Comparison of ENCODE assay signal across 22 cellular contexts in genomic region chr2:98295275-98295674, GRCh38. TPM values are rescaled to one million over a fixed set of nuclear protein-coding genes. Genes with fewer than 3 reads are reported as not detected.
"Had no signal": no experiment of that assay in that cellular context is flagged by ENCODE, and none has a peak within 500 bp of the region (broad histone marks: within the 10 kb centered on the region; RNA-seq: fewer than 3 reads in every experiment).

No MANE protein-coding gene starts in this region.

- H3K9me3 ChIP-seq: gastrocnemius medialis, heart right ventricle, neutrophil, thyroid gland, uterus had no signal

- H3K27me3 ChIP-seq: gastrocnemius medialis, thyroid gland, uterus had no signal

- H3K4me1 Mint-ChIP-seq: activated CD4-positive, alpha-beta T cell treated with anti-CD3 and anti-CD28 coated beads, Interleukin-2, amount 10 ng/mL, durations not matched to agents 7 days and 5 days; activated naive CD8-positive, alpha-beta T cell treated with anti-CD3 and anti-CD28 coated beads, Interleukin-2, amount 10 ng/mL, durations not matched to agents 7 days and 5 days; naive thymus-derived CD4-positive, alpha-beta T cell had no signal

- H3K4me3 Mint-ChIP-seq: activated CD4-positive, alpha-beta T cell treated with anti-CD3 and anti-CD28 coated beads, Interleukin-2, amount 10 ng/mL, durations not matched to agents 7 days and 5 days; activated CD8-positive, alpha-beta T cell treated with anti-CD3 and anti-CD28 coated beads, Interleukin-2, amount 10 ng/mL, durations not matched to agents 7 days and 5 days; activated naive CD8-positive, alpha-beta T cell treated with anti-CD3 and anti-CD28 coated beads, Interleukin-2, amount 10 ng/mL, durations not matched to agents 7 days and 5 days; activated T-cell treated with anti-CD3 and anti-CD28 coated beads, Interleukin-2, amount 50 U/mL, for 24 hours; naive thymus-derived CD4-positive, alpha-beta T cell had no signal

- H3K27ac Mint-ChIP-seq: activated CD4-positive, alpha-beta T cell treated with anti-CD3 and anti-CD28 coated beads, Interleukin-2, amount 10 ng/mL, durations not matched to agents 7 days and 5 days; activated CD8-positive, alpha-beta T cell treated with anti-CD3 and anti-CD28 coated beads, Interleukin-2, amount 10 ng/mL, durations not matched to agents 7 days and 5 days; activated naive CD8-positive, alpha-beta T cell treated with anti-CD3 and anti-CD28 coated beads, Interleukin-2, amount 10 ng/mL, durations not matched to agents 7 days and 5 days; activated T-cell treated with anti-CD3 and anti-CD28 coated beads, Interleukin-2, amount 50 U/mL, for 24 hours; activated T-helper 2 cell treated with anti-CD3 and anti-CD28 coated beads, Interferon-gamma antibody, Interleukin-2, Interleukin-4, amounts not matched to agents 10 μg/mL and 5 μg/mL and 100 μg/mL, durations not matched to agents 14 hours and 24 hours and 36 hours had no signal

- H3K79me2 ChIP-seq: parathyroid adenoma had no signal

- H3K9ac ChIP-seq: parathyroid adenoma had no signal

- DNase-seq: activated CD4-positive, alpha-beta T cell treated with anti-CD3 and anti-CD28 coated beads, Interleukin-2, amount 10 ng/mL, durations not matched to agents 7 days and 5 days; activated CD8-positive, alpha-beta T cell treated with anti-CD3 and anti-CD28 coated beads, Interleukin-2, amount 10 ng/mL, durations not matched to agents 7 days and 5 days; activated naive CD4-positive, alpha-beta T cell treated with Interleukin-2 at 50 U/mL for 16 hours; activated naive CD8-positive, alpha-beta T cell treated with anti-CD3 and anti-CD28 coated beads, Interleukin-2, amount 10 ng/mL, durations not matched to agents 7 days and 5 days; activated T-cell treated with anti-CD3 and anti-CD28 coated beads, Interleukin-2, amount 50 U/mL, for 24 hours; gastrocnemius medialis; heart right ventricle; left ventricle myocardium superior; mesenchymal stem cell; naive thymus-derived CD4-positive, alpha-beta T cell; stimulated activated CD4-positive, alpha-beta T cell treated with anti-CD3 and anti-CD28 coated beads, Interleukin-12 subunit alpha, Interleukin-12 subunit beta, amount 100 ng/mL, for 4 hours; stimulated activated CD4-positive, alpha-beta T cell treated with anti-CD3 and anti-CD28 coated beads, Interleukin-1b, Interleukin-23, amount 100 ng/mL, for 48 hours; stimulated activated CD8-positive, alpha-beta memory T cell treated with anti-CD3 and anti-CD28 coated beads, Interleukin-4, amount 100 ng/mL, for 48 hours; stimulated activated naive CD4-positive, alpha-beta T cell treated with Interleukin-2 at 50 U/mL for 16 hours; T-helper 1 cell; thyroid gland; uterus had no signal

- H3K27ac ChIP-seq: gastrocnemius medialis, heart right ventricle, neutrophil, parathyroid adenoma, thyroid gland, uterus had no signal

- H3K4me1 ChIP-seq: gastrocnemius medialis, parathyroid adenoma, thyroid gland, uterus had no signal

- H3K4me3 ChIP-seq: gastrocnemius medialis, heart right ventricle, thyroid gland, uterus had no signal

- H3K36me3 ChIP-seq: gastrocnemius medialis, heart right ventricle, neutrophil, thyroid gland, uterus had no signal

- ATAC-seq: activated CD8-positive, alpha-beta T cell treated with anti-CD3 and anti-CD28 coated beads, Interleukin-2, amount 10 ng/mL, durations not matched to agents 7 days and 5 days; gastrocnemius medialis; left ventricle myocardium superior; naive thymus-derived CD4-positive, alpha-beta T cell had no signal

- H2AFZ ChIP-seq: parathyroid adenoma had no signal

RNA-seq across cellular contexts. Expression of gene CNGA3, which starts 51.0 kb away (rescaled TPM):
- total RNA-seq: activated CD4-positive, alpha-beta T cell treated with anti-CD3 and anti-CD28 coated beads, Interleukin-2, amount 10 ng/mL, durations not matched to agents 7 days and 5 days; activated CD8-positive, alpha-beta T cell treated with anti-CD3 and anti-CD28 coated beads, Interleukin-2, amount 10 ng/mL, durations not matched to agents 7 days and 5 days; activated naive CD8-positive, alpha-beta T cell treated with anti-CD3 and anti-CD28 coated beads, Interleukin-2, amount 10 ng/mL, durations not matched to agents 7 days and 5 days; activated T-helper 2 cell treated with anti-CD3 and anti-CD28 coated beads, Interferon-gamma antibody, Interleukin-2, Interleukin-4, amounts not matched to agents 10 μg/mL and 5 μg/mL and 100 μg/mL, durations not matched to agents 14 hours and 24 hours and 36 hours; cardiac septum; left ventricle myocardium superior; mucosa of gallbladder; naive thymus-derived CD4-positive, alpha-beta T cell; uterus had no signal
